ENCODE assay signal across 22 cellular contexts in genomic region chr5:133457956-133458355, GRCh38.
DNase-seq lines count a peak whose midpoint lies in the region; ATAC-seq, FAIRE-seq and TF ChIP-seq lines count a peak whose summit lies in the region.
"Had no signal": no experiment of that assay in that cellular context is flagged by ENCODE, and none has a peak within 500 bp of the region (broad histone marks: within the 10 kb centered on the region; RNA-seq: fewer than 3 reads in every experiment).

No MANE protein-coding gene starts in this region.

- peaks cover 19% of the 10 kb centered on the region for H3K27me3 Mint-ChIP-seq in T-helper 2 cell treated with Interferon-gamma antibody and Interleukin-4, amounts not matched to agents 5 μg/mL and 100 μg/mL, for 36 hours (ENCODE audit: low read depth)
- peaks cover 4% of the 10 kb centered on the region for H3K27me3 Mint-ChIP-seq in glutamatergic neuron (ENCODE audit: unreplicated experiment)

- H3K27me3 ChIP-seq in trophoblast cell (ENCODE audit: insufficient read depth, low read length), result no peaks in the 10 kb centered on the region

- H2BK120ac ChIP-seq in trophoblast cell (ENCODE audit: insufficient read depth, low read length, poor library complexity), result no peak overlapping the region

- no peak for TF ChIP-seq CTCF in glutamatergic neuron (IDR thresholded peaks at IDR 0.05; ENCODE audit: partially characterized antibody, unreplicated experiment)

- no peaks in the 10 kb centered on the region for H3K36me3 Mint-ChIP-seq in T-helper 2 cell treated with Interferon-gamma antibody and Interleukin-4, amounts not matched to agents 5 μg/mL and 100 μg/mL, for 36 hours (ENCODE audit: low read depth)
- no peaks in the 10 kb centered on the region for H3K36me3 Mint-ChIP-seq in glutamatergic neuron (ENCODE audit: unreplicated experiment)
- H3K36me3 Mint-ChIP-seq: CD8-positive, alpha-beta T cell had no signal

- no peak for ATAC-seq in GM21576 (IDR thresholded peaks at IDR 0.05; ENCODE audit: unreplicated experiment)
- ATAC-seq: CD8-positive, alpha-beta T cell; PC-3 had no signal

- no peak overlapping the region for H3K23ac ChIP-seq in trophoblast cell (ENCODE audit: low read length)

- H3K79me1 ChIP-seq in trophoblast cell (ENCODE audit: low read length), result no peaks in the 10 kb centered on the region

- no peak overlapping the region for H3K27ac ChIP-seq in trophoblast cell (ENCODE audit: low read depth, low read length)

- H3K9ac ChIP-seq in trophoblast cell (ENCODE audit: low read length), result no peak overlapping the region

- H3K9me3 Mint-ChIP-seq in T-helper 2 cell treated with Interferon-gamma antibody and Interleukin-4, amounts not matched to agents 5 μg/mL and 100 μg/mL, for 36 hours, result no peaks in the 10 kb centered on the region
- H3K9me3 Mint-ChIP-seq in glutamatergic neuron (ENCODE audit: unreplicated experiment), result peaks cover 2% of the 10 kb centered on the region
- H3K9me3 Mint-ChIP-seq: CD8-positive, alpha-beta T cell had no signal

- no peak overlapping the region for H2BK5ac ChIP-seq in trophoblast cell (ENCODE audit: low read depth, low read length, poor library complexity)

- H3K4ac ChIP-seq in trophoblast cell (ENCODE audit: low read depth, low read length), result no peak overlapping the region

- H2AFZ ChIP-seq in trophoblast cell (ENCODE audit: insufficient read depth, low read length, poor library complexity), result no peak overlapping the region

- no peak overlapping the region for H4K8ac ChIP-seq in trophoblast cell (ENCODE audit: low read depth, low read length)

- no peak overlapping the region for H3K4me3 ChIP-seq in trophoblast cell (ENCODE audit: low read depth, low read length)

- H4K91ac ChIP-seq in trophoblast cell (ENCODE audit: low read depth, low read length), result no peak overlapping the region

- no CpG with 5 or more reads among the region's 5 CpGs for WGBS in trophoblast cell (ENCODE audit: extremely low coverage, insufficient coverage, insufficient read length)

- H2AK5ac ChIP-seq in trophoblast cell (ENCODE audit: low read length), result no peak overlapping the region

- peak overlapping the region; percentile 11 for H3K4me3 Mint-ChIP-seq in T-helper 2 cell treated with Interferon-gamma antibody and Interleukin-4, amounts not matched to agents 5 μg/mL and 100 μg/mL, for 36 hours
- H3K4me3 Mint-ChIP-seq in glutamatergic neuron (ENCODE audit: unreplicated experiment), result peak overlapping the region; percentile 19
- H3K4me3 Mint-ChIP-seq: CD8-positive, alpha-beta T cell had no signal

- no peaks in the 10 kb centered on the region for H3K36me3 ChIP-seq in trophoblast cell (ENCODE audit: control insufficient read depth in 1 of 2, insufficient read depth in 2 of 2, low read length in 2 of 2)

- no peak overlapping the region for H4K12ac ChIP-seq in trophoblast cell (ENCODE audit: low read depth, low read length)

- H3K14ac ChIP-seq in trophoblast cell (ENCODE audit: low read length), result no peak overlapping the region

- peaks cover 1% of the 10 kb centered on the region for H3K9me3 ChIP-seq in trophoblast cell (ENCODE audit: insufficient read depth, low read depth, low read length)

- H3K18ac ChIP-seq in trophoblast cell (ENCODE audit: low read length), result no peak overlapping the region

- no peak overlapping the region for H3K27ac Mint-ChIP-seq in T-helper 2 cell treated with Interferon-gamma antibody and Interleukin-4, amounts not matched to agents 5 μg/mL and 100 μg/mL, for 36 hours
- H3K27ac Mint-ChIP-seq in glutamatergic neuron (ENCODE audit: unreplicated experiment), result no peak overlapping the region
- H3K27ac Mint-ChIP-seq: CD8-positive, alpha-beta T cell had no signal

- FAIRE-seq in HTR-8/SVneo (lab: Jason Lieb, UNC), result peak; percentile 51
- FAIRE-seq: GM18507 had no signal

- H3K4me2 ChIP-seq in trophoblast cell (ENCODE audit: low read length), result no peak overlapping the region

- peaks cover 9% of the 10 kb centered on the region for H3K4me1 Mint-ChIP-seq in T-helper 2 cell treated with Interferon-gamma antibody and Interleukin-4, amounts not matched to agents 5 μg/mL and 100 μg/mL, for 36 hours (ENCODE audit: low read depth)
- peaks cover 31% of the 10 kb centered on the region for H3K4me1 Mint-ChIP-seq in glutamatergic neuron (ENCODE audit: low read depth, unreplicated experiment)

- no peaks in the 10 kb centered on the region for H3K79me2 ChIP-seq in trophoblast cell (ENCODE audit: control insufficient read depth, insufficient read depth, low read length, poor library complexity)

- no peak overlapping the region for H2BK12ac ChIP-seq in trophoblast cell (ENCODE audit: low read length)

- H3K4me1 ChIP-seq in trophoblast cell (ENCODE audit: control insufficient read depth in 1 of 2, insufficient read depth in 2 of 2, low read length in 2 of 2), result peaks cover 7 to 11% of the 10 kb centered on the region in 2 experiments

- DNase-seq in HTR-8/SVneo (ENCODE audit: insufficient read length, low spot score) (no peak), glutamatergic neuron (no peak), trophoblast cell (peak; percentile 56 to 98), DMS53 (lab: John Stamatoyannopoulos, UW) (no peak), NCI-H2029 treated with DMSO at 0.1 percent for 48 hours (lab: John Stamatoyannopoulos, UW) (no peak), DMS 273 (lab: John Stamatoyannopoulos, UW; ENCODE audit: unreplicated experiment) (no peak)
- peak; percentile 9 for DNase-seq in T-helper 2 cell treated with Interferon-gamma antibody and Interleukin-4, amounts not matched to agents 5 μg/mL and 100 μg/mL, for 36 hours (ENCODE audit: low spot score)
- DNase-seq: AML-193; C1 segment of cervical spinal cord; CD8-positive, alpha-beta T cell; DMS153; GDM1; H7; Kasumi-1; NCI-H1417; NCI-H1694 treated with DMSO at 0.1 percent for 48 hours; NCI-H446; NCI-H526; PC-3; SHP77 treated with DMSO at 0.1 percent for 48 hours had no signal

Comparison
In these comparisons a context has a peak if more than half of its experiments do, and no peak if none do; other contexts are left out.
1. DNase-seq: peak in T-helper 2 cell treated with Interferon-gamma antibody and Interleukin-4, amounts not matched to agents 5 μg/mL and 100 μg/mL, for 36 hours (single experiment) and trophoblast cell (2 of 2); none in HTR-8/SVneo (single experiment), glutamatergic neuron (single experiment), DMS53 (single experiment), NCI-H2029 treated with DMSO at 0.1 percent for 48 hours (single experiment) and DMS 273 (single experiment).